8 cellular contexts compared by ENCODE assay signal in the genomic region with DNA sequence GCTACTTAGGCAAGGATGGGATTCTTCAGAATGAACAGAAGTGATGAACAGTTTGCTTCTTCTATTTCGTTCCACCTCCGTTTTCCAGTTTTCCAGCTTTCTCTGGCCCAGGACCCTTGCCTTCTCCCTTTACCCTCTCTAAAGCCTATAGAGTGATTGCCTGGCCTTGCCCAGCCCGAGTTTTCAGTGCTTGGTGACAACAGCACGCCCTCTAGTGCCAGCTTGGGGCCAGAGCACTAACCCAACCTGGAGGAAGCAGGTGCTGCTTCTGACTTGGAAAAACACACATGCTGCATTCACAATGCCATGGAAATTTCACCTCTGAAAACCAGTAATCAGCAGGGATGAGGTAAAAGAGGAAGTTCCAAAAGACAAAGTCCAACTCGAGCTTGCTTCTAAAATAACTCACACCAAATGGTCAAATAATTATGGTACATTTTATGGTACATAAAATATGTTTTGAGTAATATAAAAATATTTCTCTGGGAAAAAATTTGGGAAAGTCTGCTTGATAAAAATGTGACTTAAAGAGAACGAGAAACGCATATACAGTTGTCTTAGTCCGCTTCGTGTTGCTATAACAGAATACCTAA. TPM values are rescaled to one million over a fixed set of nuclear protein-coding genes. Genes with fewer than 3 reads are reported as not detected.
DNase-seq lines count a peak whose midpoint lies in the region; ATAC-seq and TF ChIP-seq lines count a peak whose summit lies in the region.

No MANE protein-coding gene starts in this region.

- H3K27ac Mint-ChIP-seq in Caco-2 (ENCODE audit: unreplicated experiment) = no peak overlapping the region

- intact Hi-C loops in Caco-2 (cut with micrococcal nuclease; ENCODE audit: unreplicated experiment) = loop anchor here (1.0 kb wide), 4 partner anchors 41 to 126 kb away; a partner anchor contains a TSS
- intact Hi-C loops in left lung (cut with DNase I) = loop anchor here in 1 of 2 donors (5.0 kb wide), 1 partner anchor 128 kb away; no protein-coding TSS in a partner anchor

- CTCF ChIA-PET in Caco-2 (lab: Charles Lee) = interaction anchor here (1.0 to 3.9 kb wide), 3 partner anchors 42 to 126 kb away, joined by 3 to 23 read pairs (median 16); a partner anchor contains a TSS

- H3K4me3 Mint-ChIP-seq in Caco-2 (ENCODE audit: unreplicated experiment) = no peak overlapping the region

- H3K9me3 ChIP-seq in Caco-2 (no peaks in the 10 kb centered on the region), left lung (no peaks in the 10 kb centered on the region)

- TF ChIP-seq CTCF in Caco-2 (IDR thresholded peaks at IDR 0.05; ENCODE audit: insufficient read depth in 1 of 2, low read depth in 1 of 2, low read length in 1 of 2, severe bottlenecking in 1 of 2, unreplicated experiment in 1 of 2) = peak; percentile 95 to 97
- TF ChIP-seq CTCF in choroid plexus epithelial cell (conservative IDR thresholded peaks at IDR 0.05; ENCODE audit: low read depth, low read length) = peak; percentile 100
- peak; percentile 86 to 89 for TF ChIP-seq CTCF in left lung (IDR thresholded peaks at IDR 0.05)

- no peaks in the 10 kb centered on the region for H3K4me1 Mint-ChIP-seq in Caco-2 (ENCODE audit: low read depth, unreplicated experiment)

- BruUV-seq in Caco-2 (replicated peaks; lab: Mats Ljungman, UMichigan) = no TSS peak

- H3K36me3 Mint-ChIP-seq in Caco-2 (ENCODE audit: insufficient read depth, unreplicated experiment) = no peaks in the 10 kb centered on the region

- peak; percentile 82 to 85 for DNase-seq in Caco-2
- peak; percentile 51 for DNase-seq in NCI-H510A (lab: John Stamatoyannopoulos, UW)
- peak; percentile 67 to 74 for DNase-seq in activated CD4-positive, alpha-beta T cell treated with anti-CD3 and anti-CD28 coated beads for 4 hours
- peak; percentile 86 for DNase-seq in choroid plexus epithelial cell (ENCODE audit: low read depth)
- DNase-seq in left lung = peak; percentile 65 to 86
- DNase-seq in stimulated activated CD4-positive, alpha-beta T cell treated with anti-CD3 and anti-CD28 coated beads, Interleukin-4, amount 100 ng/mL, for 48 hours (ENCODE audit: low read depth in 2 of 2) = peak; percentile 62 to 63

- H3K36me3 ChIP-seq in Caco-2 (ENCODE audit: control insufficient read depth, insufficient read depth, low read length) (no peaks in the 10 kb centered on the region), left lung (no peaks in the 10 kb centered on the region)

- H3K9me3 Mint-ChIP-seq in Caco-2 (ENCODE audit: unreplicated experiment) = no peaks in the 10 kb centered on the region

- H3K4me1 ChIP-seq in Caco-2 = no peaks in the 10 kb centered on the region
- no peaks in the 10 kb centered on the region for H3K4me1 ChIP-seq in left lung

- H3K27me3 ChIP-seq in Caco-2 (replicated peaks; ENCODE audit: control insufficient read depth, insufficient read depth, low read length) = no peaks in the 10 kb centered on the region
- H3K27me3 ChIP-seq in left lung = peaks cover 0 to 9% of the 10 kb centered on the region in 2 donors

- H3K4me3 ChIP-seq in Caco-2 (ENCODE audit: low read depth, low read length) (no peak overlapping the region), choroid plexus epithelial cell (ENCODE audit: low read depth, low read length) (no peak overlapping the region), left lung (no peak overlapping the region)

- POLR2A ChIA-PET in Caco-2 (lab: Charles Lee) = interaction anchor here (0.5 to 0.8 kb wide), 2 partner anchors 26 to 127 kb away, joined by 3 to 4 read pairs; a partner anchor contains a TSS

- H3K27me3 Mint-ChIP-seq in Caco-2 (ENCODE audit: insufficient read depth, unreplicated experiment) = peaks cover 6% of the 10 kb centered on the region

- H3K27ac ChIP-seq in left lung = no peak overlapping the region

- ATAC-seq in HG02798 (IDR thresholded peaks at IDR 0.05; ENCODE audit: poor library complexity, unreplicated experiment) (peak; percentile 78), left lung (peak; percentile 96), HG03457 (IDR thresholded peaks at IDR 0.05; ENCODE audit: unreplicated experiment) (no peak)

RNA-seq across cellular contexts. Expression of a gene that starts 26.1 kb away (rescaled TPM):
- 53.4 and 59.3 TPM in 2 replicates for total RNA-seq in Caco-2 (2022)
- 10 to 100 TPM; 10.9 to 11.9 TPM for total RNA-seq in left lung

RNA-seq across cellular contexts. Expression of a gene that starts 32.8 kb away (rescaled TPM):
- total RNA-seq in Caco-2 (2022) = 16.4 and 22.4 TPM in 2 replicates
- total RNA-seq in left lung = 10 to 100 TPM; 41.6 to 45.9 TPM
